In the genomic region with DNA sequence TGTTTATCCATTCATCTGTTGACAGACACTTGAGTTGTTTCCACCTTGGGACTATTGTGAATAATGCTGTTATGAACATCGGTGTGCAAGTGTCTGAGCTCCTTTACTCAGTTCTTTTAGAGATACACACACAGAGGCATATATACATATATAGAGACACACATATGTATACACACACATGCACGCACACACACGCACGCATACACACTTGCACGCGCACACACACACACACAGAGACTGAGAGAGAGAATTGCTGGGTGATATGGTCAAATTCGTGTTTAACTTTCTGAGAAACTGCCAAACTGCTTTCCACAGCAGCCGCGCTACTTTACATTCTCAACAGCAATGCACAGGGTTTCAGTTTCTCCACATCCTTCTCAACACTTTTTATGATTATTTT, we compare ENCODE assay signal across 29 cellular contexts.
"Had no signal": no experiment of that assay in that cellular context is flagged by ENCODE, and none has a peak within 500 bp of the region (broad histone marks: within the 10 kb centered on the region; RNA-seq: fewer than 3 reads in every experiment).

No MANE protein-coding gene starts in this region.

- FAIRE-seq: small intestine had no signal

- H3K27me3 ChIP-seq: pancreas, right lobe of liver, sigmoid colon, suprapubic skin, testis, tibial artery, transverse colon, upper lobe of right lung, uterus had no signal

- H3K9me3 Mint-ChIP-seq: natural killer cell treated with Interleukin-12 subunit alpha and Interleukin-12 subunit beta and Interleukin-15 and Interleukin-18, amount 100 ng/mL, for 72 hours; nephron progenitor cell; type B pancreatic cell had no signal

- H3K27ac ChIP-seq: neutrophil, pancreas, psoas muscle, right lobe of liver, sigmoid colon, suprapubic skin, testis, tibial artery, transverse colon, upper lobe of right lung, uterus had no signal

- H3K27ac Mint-ChIP-seq: naive thymus-derived CD8-positive, alpha-beta T cell; natural killer cell treated with Interleukin-12 subunit alpha and Interleukin-12 subunit beta and Interleukin-15 and Interleukin-18, amount 100 ng/mL, for 72 hours; nephron progenitor cell; progenitor cell of endocrine pancreas; stimulated activated memory B cell treated with anti-CD40 and anti-IgM and Interleukin-4, amounts not matched to agents 10 μg/mL and 1 μg/mL and 100 μg/mL, for 72 hours; stimulated activated naive CD8-positive, alpha-beta T cell treated with anti-CD3 and anti-CD28 coated beads, Interleukin-15, amount 100 ng/mL, for 72 hours; type B pancreatic cell had no signal

- H3K36me3 Mint-ChIP-seq: natural killer cell treated with Interleukin-12 subunit alpha and Interleukin-12 subunit beta and Interleukin-15 and Interleukin-18, amount 100 ng/mL, for 72 hours; type B pancreatic cell had no signal

- DNase-seq: naive thymus-derived CD8-positive, alpha-beta T cell; nephron progenitor cell; nucleus accumbens; pancreas; psoas muscle; right cardiac atrium; right lobe of liver; sigmoid colon; small intestine; stimulated activated CD4-positive, alpha-beta T cell treated with anti-CD3 and anti-CD28 coated beads, Interleukin-1b, Interleukin-23, amount 100 ng/mL, for 48 hours; stimulated activated CD4-positive, alpha-beta T cell treated with anti-CD3 and anti-CD28 coated beads, Interleukin-4, amount 100 ng/mL, for 1 hour; stimulated activated CD4-positive, alpha-beta T cell treated with anti-CD3 and anti-CD28 coated beads, Interleukin-4, amount 100 ng/mL, for 4 hours; stimulated activated CD8-positive, alpha-beta memory T cell treated with anti-CD3 and anti-CD28 coated beads, Interleukin-4, amount 100 ng/mL, for 48 hours; stimulated activated naive CD4-positive, alpha-beta T cell; stimulated activated naive CD8-positive, alpha-beta T cell treated with anti-CD3 and anti-CD28 coated beads, Interleukin-15, amount 100 ng/mL, for 72 hours; stimulated activated naive CD8-positive, alpha-beta T cell treated with anti-CD3 and anti-CD28 coated beads, Interleukin-15, Interleukin-2, amounts not matched to agents 100 U/mL and 50 U/mL, for 24 hours; substantia nigra; testis; tibial artery; transverse colon; upper lobe of right lung; uterus had no signal

- H3K4me3 Mint-ChIP-seq: natural killer cell treated with Interleukin-12 subunit alpha and Interleukin-12 subunit beta and Interleukin-15 and Interleukin-18, amount 100 ng/mL, for 72 hours; nephron progenitor cell; neural crest cell; stimulated activated memory B cell treated with anti-CD40 and anti-IgM and Interleukin-4, amounts not matched to agents 10 μg/mL and 1 μg/mL and 100 μg/mL, for 72 hours; stimulated activated naive CD8-positive, alpha-beta T cell treated with anti-CD3 and anti-CD28 coated beads, Interleukin-15, amount 100 ng/mL, for 72 hours; type B pancreatic cell had no signal

- H3K27me3 Mint-ChIP-seq: naive thymus-derived CD8-positive, alpha-beta T cell; natural killer cell treated with Interleukin-12 subunit alpha and Interleukin-12 subunit beta and Interleukin-15 and Interleukin-18, amount 100 ng/mL, for 72 hours; progenitor cell of endocrine pancreas; stimulated activated memory B cell treated with anti-CD40 and anti-IgM and Interleukin-4, amounts not matched to agents 10 μg/mL and 1 μg/mL and 100 μg/mL, for 72 hours; stimulated activated naive CD8-positive, alpha-beta T cell treated with anti-CD3 and anti-CD28 coated beads, Interleukin-15, amount 100 ng/mL, for 72 hours; type B pancreatic cell had no signal

- H3K4me3 ChIP-seq: pancreas, psoas muscle, right lobe of liver, sigmoid colon, suprapubic skin, testis, tibial artery, transverse colon, upper lobe of right lung, uterus had no signal

- ATAC-seq: naive thymus-derived CD8-positive, alpha-beta T cell; natural killer cell treated with Interleukin-12 subunit alpha and Interleukin-12 subunit beta and Interleukin-15 and Interleukin-18, amount 100 ng/mL, for 72 hours; pancreas; psoas muscle; right cardiac atrium; right lobe of liver; stimulated activated memory B cell treated with anti-CD40 and anti-IgM and Interleukin-4, amounts not matched to agents 10 μg/mL and 1 μg/mL and 100 μg/mL, for 72 hours; stimulated activated naive CD8-positive, alpha-beta T cell treated with anti-CD3 and anti-CD28 coated beads, Interleukin-15, amount 100 ng/mL, for 72 hours; stimulated activated naive CD8-positive, alpha-beta T cell treated with anti-CD3 and anti-CD28 coated beads, Interleukin-15, Interleukin-2, amounts not matched to agents 100 U/mL and 50 U/mL, for 24 hours; upper lobe of right lung had no signal

- H3K36me3 ChIP-seq: neutrophil, pancreas, right lobe of liver, sigmoid colon, suprapubic skin, tibial artery, transverse colon, upper lobe of right lung, uterus had no signal

- H3K9me3 ChIP-seq: neutrophil, pancreas, psoas muscle, right lobe of liver, sigmoid colon, suprapubic skin, testis, tibial artery, transverse colon, upper lobe of right lung, uterus had no signal

- H3K4me1 Mint-ChIP-seq: nephron progenitor cell; stimulated activated memory B cell treated with anti-CD40 and anti-IgM and Interleukin-4, amounts not matched to agents 10 μg/mL and 1 μg/mL and 100 μg/mL, for 72 hours had no signal

- H3K4me1 ChIP-seq: pancreas, psoas muscle, right lobe of liver, testis, tibial artery, upper lobe of right lung, uterus had no signal
